Comparison of ENCODE assay signal across 9 cellular contexts in genomic region chr17:77420476-77420803, GRCh38.
DNase-seq lines count a peak whose midpoint lies in the region; ATAC-seq and TF ChIP-seq lines count a peak whose summit lies in the region.
"Had no signal": no experiment of that assay in that cellular context is flagged by ENCODE, and none has a peak within 500 bp of the region (broad histone marks: within the 10 kb centered on the region; RNA-seq: fewer than 3 reads in every experiment).

No MANE protein-coding gene starts in this region.

- no peak overlapping the region for H3K4me3 ChIP-seq in Caco-2 (ENCODE audit: low read depth, low read length)
- H3K4me3 ChIP-seq in Peyer's patch: no peak overlapping the region
- no peak overlapping the region for H3K4me3 ChIP-seq in trophoblast cell (ENCODE audit: low read depth, low read length)
- H3K4me3 ChIP-seq: GM23248 had no signal

- H3K9me3 ChIP-seq in Caco-2 (no peaks in the 10 kb centered on the region), Peyer's patch (no peaks in the 10 kb centered on the region), trophoblast cell (ENCODE audit: insufficient read depth, low read depth, low read length) (peaks cover 1% of the 10 kb centered on the region)

- no peak overlapping the region for H3K4ac ChIP-seq in trophoblast cell (ENCODE audit: low read depth, low read length)

- H3K27me3 ChIP-seq in Caco-2 (replicated peaks; ENCODE audit: control insufficient read depth, insufficient read depth, low read length) (no peaks in the 10 kb centered on the region), Peyer's patch (no peaks in the 10 kb centered on the region), trophoblast cell (ENCODE audit: insufficient read depth, low read length) (no peaks in the 10 kb centered on the region)

- no peak overlapping the region for H4K12ac ChIP-seq in trophoblast cell (ENCODE audit: low read depth, low read length)

- no CpG with 5 or more reads among the region's 5 CpGs for WGBS in trophoblast cell (ENCODE audit: extremely low coverage, insufficient coverage, insufficient read length)

- H2AK5ac ChIP-seq in trophoblast cell (ENCODE audit: low read length): no peak overlapping the region

- ATAC-seq in GM21367 (IDR thresholded peaks at IDR 0.05; ENCODE audit: unreplicated experiment): no peak

- DNase-seq in Caco-2: no peak
- DNase-seq in Peyer's patch: no peak
- DNase-seq in epithelial cell of prostate (ENCODE audit: low read depth, low spot score): no peak
- no peak for DNase-seq in trophoblast cell
- no peak for DNase-seq in ACHN
- DNase-seq in activated effector memory CD4-positive, alpha-beta T cell treated with Interleukin-2 at 50 U/mL for 16 hours: no peak
- no peak for DNase-seq in germinal center (ENCODE audit: low spot score)

- H3K36me3 Mint-ChIP-seq in Caco-2 (ENCODE audit: insufficient read depth, unreplicated experiment): peaks cover 32% of the 10 kb centered on the region

- H2BK12ac ChIP-seq in trophoblast cell (ENCODE audit: low read length): peak overlapping the region; percentile 16

- H3K27me3 Mint-ChIP-seq in Caco-2 (ENCODE audit: insufficient read depth, unreplicated experiment): no peaks in the 10 kb centered on the region

- TF ChIP-seq POLR2A in Peyer's patch (IDR thresholded peaks at IDR 0.05): no peak

- no TSS peak for BruUV-seq in Caco-2 (replicated peaks; lab: Mats Ljungman, UMichigan)

- intact Hi-C loops in Caco-2 (cut with micrococcal nuclease; ENCODE audit: unreplicated experiment): no loop called here

- H2BK120ac ChIP-seq in trophoblast cell (ENCODE audit: insufficient read depth, low read length, poor library complexity): no peak overlapping the region

- no peak overlapping the region for H3K14ac ChIP-seq in trophoblast cell (ENCODE audit: low read length)

- H3K79me1 ChIP-seq in trophoblast cell (ENCODE audit: low read length): peaks cover 12% of the 10 kb centered on the region

- no peak overlapping the region for H3K4me2 ChIP-seq in trophoblast cell (ENCODE audit: low read length)

- H2AFZ ChIP-seq in trophoblast cell (ENCODE audit: insufficient read depth, low read length, poor library complexity): no peak overlapping the region
- H2AFZ ChIP-seq: GM23248 had no signal

- peaks cover 12% of the 10 kb centered on the region for H3K4me1 Mint-ChIP-seq in Caco-2 (ENCODE audit: low read depth, unreplicated experiment)

- H3K27ac ChIP-seq in Peyer's patch (peak overlapping the region; percentile 52 to 81 (median 76)), epithelial cell of prostate (peak overlapping the region; percentile 91), trophoblast cell (ENCODE audit: low read depth, low read length) (peak overlapping the region; percentile 19)
- H3K27ac ChIP-seq: GM23248 had no signal

- H3K4me3 Mint-ChIP-seq in Caco-2 (ENCODE audit: unreplicated experiment): no peak overlapping the region

- no peaks in the 10 kb centered on the region; the same call in none of the 2 replicates for H3K36me3 ChIP-seq in Caco-2 (ENCODE audit: control insufficient read depth, insufficient read depth, low read length)
- peaks cover 0 to 9% (median 0%) of the 10 kb centered on the region in 3 donors for H3K36me3 ChIP-seq in Peyer's patch
- H3K36me3 ChIP-seq in trophoblast cell (ENCODE audit: control insufficient read depth in 1 of 2, insufficient read depth in 2 of 2, low read length in 2 of 2): peaks cover 1 to 4% of the 10 kb centered on the region in 2 experiments

- H3K4me1 ChIP-seq in Caco-2 (peaks cover 62% of the 10 kb centered on the region), Peyer's patch (peaks cover 1 to 57% (median 29%) of the 10 kb centered on the region in 4 donors), trophoblast cell (ENCODE audit: control insufficient read depth in 1 of 2, insufficient read depth in 2 of 2, low read length in 2 of 2) (peaks cover 50 to 53% of the 10 kb centered on the region in 2 experiments)

- H3K18ac ChIP-seq in trophoblast cell (ENCODE audit: low read length): peak overlapping the region; percentile 1

- peak overlapping the region; percentile 0 for H4K91ac ChIP-seq in trophoblast cell (ENCODE audit: low read depth, low read length)

- no peaks in the 10 kb centered on the region for H3K9me3 Mint-ChIP-seq in Caco-2 (ENCODE audit: unreplicated experiment)

- no peak overlapping the region for H2BK5ac ChIP-seq in trophoblast cell (ENCODE audit: low read depth, low read length, poor library complexity)

- H3K9ac ChIP-seq in trophoblast cell (ENCODE audit: low read length): no peak overlapping the region
- H3K9ac ChIP-seq: GM23248 had no signal

- CTCF ChIA-PET in Caco-2 (lab: Charles Lee): interaction anchor here (0.8 kb wide), 1 partner anchor 20 kb away, joined by 4 read pairs; no protein-coding TSS in a partner anchor

- H3K79me2 ChIP-seq in trophoblast cell (ENCODE audit: control insufficient read depth, insufficient read depth, low read length, poor library complexity): no peaks in the 10 kb centered on the region

- H4K8ac ChIP-seq in trophoblast cell (ENCODE audit: low read depth, low read length): no peak overlapping the region

- POLR2A ChIA-PET in Caco-2 (lab: Charles Lee): no interaction called here

- H3K23ac ChIP-seq in trophoblast cell (ENCODE audit: low read length): no peak overlapping the region

- no peak for TF ChIP-seq CTCF in Caco-2 (IDR thresholded peaks at IDR 0.05; ENCODE audit: insufficient read depth in 1 of 2, low read depth in 1 of 2, low read length in 1 of 2, severe bottlenecking in 1 of 2, unreplicated experiment in 1 of 2)
- no peak for TF ChIP-seq CTCF in Peyer's patch (IDR thresholded peaks at IDR 0.05)

- H3K27ac Mint-ChIP-seq in Caco-2 (ENCODE audit: unreplicated experiment): peak overlapping the region; percentile 39

- in situ Hi-C loops in ACHN (cut with HindIII; ENCODE audit: low pct_ligation_motif_present, low pct_unique_long_range_greater_than_20kb, low sequenced_read_pairs): no loop called here

Comparison
In these comparisons a context has a peak if more than half of its experiments do, and no peak if none do; other contexts are left out.
1. H3K27ac ChIP-seq: peak in every context shown above with its lines; median percentile 91 in epithelial cell of prostate; 76 in Peyer's patch; 19 in trophoblast cell.